In the genomic region with DNA sequence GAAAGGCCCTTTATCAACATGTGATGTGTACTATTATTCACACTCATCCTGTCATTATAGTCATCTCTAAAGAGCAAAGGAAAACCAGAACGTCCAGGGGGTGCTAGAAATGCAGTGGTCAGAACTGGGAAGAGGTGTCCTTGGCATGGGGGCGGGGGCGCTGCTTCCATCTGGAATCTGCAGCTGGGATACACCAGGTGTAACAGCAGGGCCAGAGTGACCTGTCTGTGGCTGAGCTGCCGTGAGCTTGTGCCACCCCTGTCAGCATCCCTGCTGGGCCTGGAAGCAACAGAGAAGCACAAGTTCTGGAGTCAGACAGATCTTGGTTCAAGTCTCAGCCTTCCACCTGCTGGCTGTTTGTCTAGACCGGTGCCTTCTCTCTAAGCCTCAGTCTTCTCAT, we compare ENCODE assay signal across 11 cellular contexts.
"Had no signal": no experiment of that assay in that cellular context is flagged by ENCODE, and none has a peak within 500 bp of the region (broad histone marks: within the 10 kb centered on the region; RNA-seq: fewer than 3 reads in every experiment).

No MANE protein-coding gene starts in this region.

- DNase-seq: GM23248, GOT3, H7, H9, HCEC 1CT, HFFc6 had no signal

- H3K36me3 ChIP-seq: HAP-1 had no signal

- H3K4me2 ChIP-seq: GM23338 had no signal

- H3K27ac ChIP-seq: GM23248 had no signal

- H3K4me3 ChIP-seq: GM23248, GM23338, HAP-1 had no signal

- H3K9ac ChIP-seq: GM23248 had no signal

- H3K9me3 ChIP-seq: HAP-1 had no signal

- ATAC-seq: GM23338, HCT116 had no signal

- FAIRE-seq: H1, H54 had no signal

- H2AFZ ChIP-seq: GM23248, GM23338 had no signal
